1 cellular context compared by ENCODE assay signal in genomic region chr16:81071816-81072215, GRCh38.
TF ChIP-seq lines count a peak whose summit lies in the region.

No MANE protein-coding gene starts in this region.

TF ChIP-seq in K562, 482 proteins besides CTCF, POLR2A, EP300 and RAD21 (continued from another document):
- TF ChIP-seq, protein P1, sequence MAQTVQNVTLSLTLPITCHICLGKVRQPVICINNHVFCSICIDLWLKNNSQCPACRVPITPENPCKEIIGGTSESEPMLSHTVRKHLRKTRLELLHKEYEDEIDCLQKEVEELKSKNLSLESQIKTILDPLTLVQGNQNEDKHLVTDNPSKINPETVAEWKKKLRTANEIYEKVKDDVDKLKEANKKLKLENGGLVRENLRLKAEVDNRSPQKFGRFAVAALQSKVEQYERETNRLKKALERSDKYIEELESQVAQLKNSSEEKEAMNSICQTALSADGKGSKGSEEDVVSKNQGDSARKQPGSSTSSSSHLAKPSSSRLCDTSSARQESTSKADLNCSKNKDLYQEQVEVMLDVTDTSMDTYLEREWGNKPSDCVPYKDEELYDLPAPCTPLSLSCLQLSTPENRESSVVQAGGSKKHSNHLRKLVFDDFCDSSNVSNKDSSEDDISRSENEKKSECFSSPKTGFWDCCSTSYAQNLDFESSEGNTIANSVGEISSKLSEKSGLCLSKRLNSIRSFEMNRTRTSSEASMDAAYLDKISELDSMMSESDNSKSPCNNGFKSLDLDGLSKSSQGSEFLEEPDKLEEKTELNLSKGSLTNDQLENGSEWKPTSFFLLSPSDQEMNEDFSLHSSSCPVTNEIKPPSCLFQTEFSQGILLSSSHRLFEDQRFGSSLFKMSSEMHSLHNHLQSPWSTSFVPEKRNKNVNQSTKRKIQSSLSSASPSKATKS (CRISPR knock-in tag; IDR thresholded peaks at IDR 0.05) = no peak
- TF ChIP-seq CREM (IDR thresholded peaks at IDR 0.05; ENCODE audit: low read depth) (peak; percentile 69), NRF1 (conservative IDR thresholded peaks at IDR 0.05 in 1 of 2, IDR thresholded peaks at IDR 0.05 in 1 of 2) (no peak), BRCA1 (IDR thresholded peaks at IDR 0.05) (no peak), BRCA1 (CRISPR knock-in tag; IDR thresholded peaks at IDR 0.05) (no peak), NR2C1 (IDR thresholded peaks at IDR 0.05) (peak; percentile 50; the same call in 1 of the 2 replicates), NR2C1 (tag; IDR thresholded peaks at IDR 0.05) (0 out of 2 replicates have a peak, but pooled peaks have one; percentile 34), JUN (IDR thresholded peaks at IDR 0.05; ENCODE audit: borderline replicate concordance, low read depth, low read length) (peak; percentile 39; the same call in 1 of the 2 replicates), JUN (CRISPR knock-in tag; IDR thresholded peaks at IDR 0.05; ENCODE audit: borderline replicate concordance) (no peak), SMAD4 (CRISPR knock-in tag; conservative IDR thresholded peaks at IDR 0.05) (0 out of 2 replicates have a peak, but pooled peaks have one; percentile 26), HDAC3 (IDR thresholded peaks at IDR 0.05; ENCODE audit: borderline replicate concordance, partially characterized antibody) (no peak), ZNF175 (CRISPR knock-in tag; IDR thresholded peaks at IDR 0.05; ENCODE audit: low read depth) (no peak), ETV1 (tag; conservative IDR thresholded peaks at IDR 0.05; ENCODE audit: low read depth) (peak; percentile 39; the same call in 1 of the 2 replicates), HLTF (IDR thresholded peaks at IDR 0.05) (no peak), PTTG1 (tag; IDR thresholded peaks at IDR 0.05; ENCODE audit: low read depth) (no peak), NR2C2 (CRISPR knock-in tag; IDR thresholded peaks at IDR 0.05) (no peak), NR2C2 (tag; IDR thresholded peaks at IDR 0.05) (peak; percentile 67; the same call in 1 of the 2 replicates), HMBOX1 (IDR thresholded peaks at IDR 0.05) (peak; percentile 94), ARID1B (IDR thresholded peaks at IDR 0.05) (0 out of 2 replicates have a peak, but pooled peaks have one; percentile 14), KDM1A (IDR thresholded peaks at IDR 0.05) (peak; percentile 25 to 35; a peak in 2 of 4 replicates), MLLT1 (IDR thresholded peaks at IDR 0.05) (no peak), PBX2 (CRISPR knock-in tag; IDR thresholded peaks at IDR 0.05; ENCODE audit: low read depth) (no peak), PBX2 (tag; conservative IDR thresholded peaks at IDR 0.05; ENCODE audit: low read depth) (no peak), EHMT2 (IDR thresholded peaks at IDR 0.05) (peak; percentile 71), JUND (IDR thresholded peaks at IDR 0.05; ENCODE audit: borderline replicate concordance, low read depth, low read length) (no peak; the same call in 1 of the 2 replicates), JUND (tag; IDR thresholded peaks at IDR 0.05; ENCODE audit: borderline replicate concordance, low read depth, low read length) (peak; percentile 22; the same call in 1 of the 3 replicates), TOE1 (IDR thresholded peaks at IDR 0.05; ENCODE audit: borderline replicate concordance) (0 out of 2 replicates have a peak, but pooled peaks have one; percentile 25), TOE1 (CRISPR knock-in tag; IDR thresholded peaks at IDR 0.05; ENCODE audit: borderline replicate concordance, low read depth) (no peak), ZC3H4 (CRISPR knock-in tag; IDR thresholded peaks at IDR 0.05; ENCODE audit: borderline replicate concordance) (no peak), PKNOX1 (IDR thresholded peaks at IDR 0.05) (peak; percentile 47; the same call in 1 of the 2 replicates), ZNF695 (CRISPR knock-in tag; IDR thresholded peaks at IDR 0.05) (no peak), BACH1 (tag; IDR thresholded peaks at IDR 0.05) (no peak)
